ENCODE assay signal across 1 cellular context in the genomic region with DNA sequence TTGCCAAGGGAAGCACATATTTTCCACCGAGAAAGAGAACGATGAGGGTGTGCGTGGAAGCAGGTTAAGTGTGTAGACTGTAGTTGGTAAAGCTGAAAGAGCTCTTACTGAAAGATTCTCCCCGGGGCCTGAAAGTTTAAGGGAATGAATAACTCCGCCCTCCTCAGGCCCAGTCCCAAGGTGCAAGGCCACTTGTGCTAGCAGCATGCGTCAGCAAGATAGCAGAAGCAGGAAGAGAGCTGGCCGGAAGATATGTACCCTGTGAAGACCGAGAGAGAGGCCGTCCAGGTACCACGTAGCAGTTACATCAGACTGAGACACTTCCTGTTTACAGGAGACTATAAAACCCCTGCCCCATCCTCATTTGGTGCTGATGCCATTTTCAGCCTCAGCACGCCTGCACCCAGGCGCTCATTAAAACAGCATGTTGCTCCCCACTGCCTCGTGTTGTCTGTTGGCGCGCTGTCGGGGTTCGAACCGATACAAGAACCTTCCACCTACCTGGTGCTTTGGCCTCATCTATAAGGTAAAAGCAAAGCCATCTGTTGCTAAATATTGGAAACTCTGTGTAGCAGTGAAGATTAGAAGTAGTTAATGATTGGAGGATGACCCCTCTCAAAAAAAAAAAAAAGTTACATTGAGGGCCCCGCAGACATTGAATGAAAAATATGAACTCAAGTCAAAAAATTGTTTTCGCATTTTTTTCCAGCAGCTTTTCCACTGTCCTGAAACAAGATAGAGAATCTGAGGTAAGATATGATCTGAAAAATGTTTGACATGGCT.
TF ChIP-seq lines count a peak whose summit lies in the region.

No MANE protein-coding gene starts in this region.

TF ChIP-seq in endothelial cell of umbilical vein, 7 proteins besides CTCF, POLR2A, EP300 and RAD21:
- TF ChIP-seq POLR2AphosphoS5 (IDR thresholded peaks at IDR 0.05; ENCODE audit: insufficient read depth, low read depth, low read length): no peak
- TF ChIP-seq JUN (IDR thresholded peaks at IDR 0.05; ENCODE audit: borderline replicate concordance, insufficient read depth, insufficient read length, low read depth): no peak
- no peak for TF ChIP-seq MYC (IDR thresholded peaks at IDR 0.05; ENCODE audit: low read depth, low read length)
- TF ChIP-seq, protein P1, sequence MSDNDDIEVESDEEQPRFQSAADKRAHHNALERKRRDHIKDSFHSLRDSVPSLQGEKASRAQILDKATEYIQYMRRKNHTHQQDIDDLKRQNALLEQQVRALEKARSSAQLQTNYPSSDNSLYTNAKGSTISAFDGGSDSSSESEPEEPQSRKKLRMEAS (IDR thresholded peaks at IDR 0.05; ENCODE audit: insufficient read depth, insufficient read length): no peak
- no peak for TF ChIP-seq EZH2 (IDR thresholded peaks at IDR 0.05; ENCODE audit: borderline replicate concordance, low read depth, low read length, severe bottlenecking)
- no peak for TF ChIP-seq FOS (IDR thresholded peaks at IDR 0.05; ENCODE audit: borderline replicate concordance, insufficient read depth, low read length)
- TF ChIP-seq GATA2 (IDR thresholded peaks at IDR 0.05; ENCODE audit: insufficient read depth, insufficient read length, low read depth, low read length): no peak
